Comparison of ENCODE assay signal across 17 cellular contexts in genomic region chr2:231373184-231373583, GRCh38. TPM values are rescaled to one million over a fixed set of nuclear protein-coding genes. Genes with fewer than 3 reads are reported as not detected.
A peak's percentile ranks its signal among the peaks of the same experiment; 100 is the strongest.
DNase-seq lines count a peak whose midpoint lies in the region; ATAC-seq, FAIRE-seq and TF ChIP-seq lines count a peak whose summit lies in the region.
"Had no signal": no experiment of that assay in that cellular context is flagged by ENCODE, and none has a peak within 500 bp of the region (broad histone marks: within the 10 kb centered on the region; RNA-seq: fewer than 3 reads in every experiment).

No MANE protein-coding gene starts in this region.

- H3K4me1 Mint-ChIP-seq in type B pancreatic cell (ENCODE audit: unreplicated experiment) = peaks cover 9% of the 10 kb centered on the region
- H3K4me1 Mint-ChIP-seq in CD8-positive, alpha-beta T cell (ENCODE audit: low read depth) = no peaks in the 10 kb centered on the region

- ATAC-seq in mucosa of descending colon = no peak
- ATAC-seq in CD8-positive, alpha-beta T cell = no peak

- no peak overlapping the region for H3K4me3 ChIP-seq in mucosa of descending colon
- no peak overlapping the region for H3K4me3 ChIP-seq in CD8-positive, alpha-beta T cell (ENCODE audit: low read depth, low read length)
- H3K4me3 ChIP-seq: MG63, SK-N-MC had no signal

- H3K36me3 ChIP-seq in mucosa of descending colon (ENCODE audit: low read depth) = no peaks in the 10 kb centered on the region
- no peaks in the 10 kb centered on the region for H3K36me3 ChIP-seq in CD8-positive, alpha-beta T cell (ENCODE audit: insufficient read depth, low read length)
- H3K36me3 ChIP-seq: BE2C, MG63 had no signal

- H3K27ac Mint-ChIP-seq in type B pancreatic cell = peak overlapping the region; percentile 94
- no peak overlapping the region for H3K27ac Mint-ChIP-seq in CD8-positive, alpha-beta T cell
- H3K27ac Mint-ChIP-seq: CD4-positive, alpha-beta T cell had no signal

- no peaks in the 10 kb centered on the region for H3K36me3 Mint-ChIP-seq in type B pancreatic cell
- no peaks in the 10 kb centered on the region for H3K36me3 Mint-ChIP-seq in CD8-positive, alpha-beta T cell

- DNase-seq in HTR-8/SVneo (ENCODE audit: insufficient read length, low spot score) (peak; percentile 37), amniotic epithelial cell (ENCODE audit: low read depth) (peak; percentile 52), mucosa of descending colon (peak in 2 of 3 donors; percentile 22 to 25), type B pancreatic cell (ENCODE audit: extremely low spot score, unreplicated experiment) (no peak), GM19240 (ENCODE audit: insufficient read length, low spot score) (no peak)
- no peak for DNase-seq in CD8-positive, alpha-beta T cell
- no peak for DNase-seq in stimulated activated CD4-positive, alpha-beta T cell treated with anti-CD3 and anti-CD28 coated beads, Interleukin-1b, Interleukin-23, amount 100 ng/mL, for 48 hours
- DNase-seq: BE2C; CD4-positive, alpha-beta T cell; DND-41; MG63; NCI-H1092; NCI-H146; NCI-H2081 treated with DMSO at 0.1 percent for 48 hours; NCI-H524 had no signal

- H3K27me3 ChIP-seq in CD8-positive, alpha-beta T cell (ENCODE audit: insufficient read depth, low read length) = no peaks in the 10 kb centered on the region
- H3K27me3 ChIP-seq: BE2C, MG63 had no signal

- FAIRE-seq in HTR-8/SVneo (lab: Jason Lieb, UNC) = no peak
- FAIRE-seq: G401.6 had no signal

- CTCF ChIA-PET in CD8-positive, alpha-beta T cell (lab: Charles Lee) = interaction anchor here (0.7 to 1.0 kb wide), 2 partner anchors 37 to 76 kb away, joined by 3 to 4 read pairs; no protein-coding TSS in a partner anchor

- H3K4me1 ChIP-seq in mucosa of descending colon (ENCODE audit: low read depth) = peaks cover 4% of the 10 kb centered on the region
- no peaks in the 10 kb centered on the region for H3K4me1 ChIP-seq in CD8-positive, alpha-beta T cell (ENCODE audit: insufficient read depth, low read length)

- H3K27me3 Mint-ChIP-seq in type B pancreatic cell = no peaks in the 10 kb centered on the region
- H3K27me3 Mint-ChIP-seq in CD8-positive, alpha-beta T cell (ENCODE audit: low read depth) = no peaks in the 10 kb centered on the region

- intact Hi-C loops in mucosa of descending colon (cut with DNase I, micrococcal nuclease) = no loop called here
- intact Hi-C loops in CD8-positive, alpha-beta T cell (cut with DNase I, micrococcal nuclease) = no loop called here

- no peaks in the 10 kb centered on the region for H3K9me3 ChIP-seq in mucosa of descending colon
- H3K9me3 ChIP-seq in CD8-positive, alpha-beta T cell (ENCODE audit: low read length) = no peaks in the 10 kb centered on the region
- H3K9me3 ChIP-seq: BE2C, MG63 had no signal

- H3K4me3 Mint-ChIP-seq in type B pancreatic cell = no peak overlapping the region
- no peak overlapping the region for H3K4me3 Mint-ChIP-seq in CD8-positive, alpha-beta T cell
- H3K4me3 Mint-ChIP-seq: CD4-positive, alpha-beta T cell had no signal

- H3K9me3 Mint-ChIP-seq in type B pancreatic cell = no peaks in the 10 kb centered on the region
- no peaks in the 10 kb centered on the region for H3K9me3 Mint-ChIP-seq in CD8-positive, alpha-beta T cell
- H3K9me3 Mint-ChIP-seq: CD4-positive, alpha-beta T cell had no signal

- no peak for TF ChIP-seq CTCF in mucosa of descending colon (IDR thresholded peaks at IDR 0.05)
- no peak for TF ChIP-seq CTCF in type B pancreatic cell (conservative IDR thresholded peaks at IDR 0.05)
- no peak for TF ChIP-seq CTCF in CD8-positive, alpha-beta T cell (IDR thresholded peaks at IDR 0.05)

- H3K27ac ChIP-seq in CD8-positive, alpha-beta T cell (ENCODE audit: low read depth, low read length) = no peak overlapping the region
- H3K27ac ChIP-seq: SK-N-MC had no signal

- POLR2A ChIA-PET in CD8-positive, alpha-beta T cell (lab: Charles Lee) = no interaction called here

RNA-seq across cellular contexts. Expression of gene B3GNT7, which starts 22.3 kb away (rescaled TPM):
- total RNA-seq in mucosa of descending colon = 100 to 1,000 TPM in 2 of 3 donors, 10 to 100 TPM in 1; 77.7 to 330 (median 149) TPM
- total RNA-seq in type B pancreatic cell (ENCODE audit: low replicate concordance) = 6.8 and 14.4 TPM in 2 replicates
- 1 to 10 TPM; 2.7 to 3.4 TPM for total RNA-seq in CD8-positive, alpha-beta T cell

Comparison
In these comparisons a context has a peak if more than half of its experiments do, and no peak if none do; other contexts are left out.
1. DNase-seq: peak in HTR-8/SVneo (single experiment), amniotic epithelial cell (single experiment) and mucosa of descending colon (2 of 3); none in type B pancreatic cell (single experiment), CD8-positive, alpha-beta T cell (0 of 7), GM19240 (single experiment) and stimulated activated CD4-positive, alpha-beta T cell treated with anti-CD3 and anti-CD28 coated beads, Interleukin-1b, Interleukin-23, amount 100 ng/mL, for 48 hours (single experiment).